Comparison of ENCODE assay signal across 13 cellular contexts in genomic region chr19:43776285-43776684, GRCh38. TPM values are rescaled to one million over a fixed set of nuclear protein-coding genes. Genes with fewer than 3 reads are reported as not detected.
DNase-seq lines count a peak whose midpoint lies in the region; ATAC-seq, FAIRE-seq and TF ChIP-seq lines count a peak whose summit lies in the region.
"Had no signal": no experiment of that assay in that cellular context is flagged by ENCODE, and none has a peak within 500 bp of the region (broad histone marks: within the 10 kb centered on the region; RNA-seq: fewer than 3 reads in every experiment).

No MANE protein-coding gene starts in this region.

- CTCF ChIA-PET in HepG2 (lab: Yijun Ruan, JAX; ENCODE audit: low intra/inter-chr PET ratio, low total read pairs): no interaction called here

- H3K9me3 Mint-ChIP-seq in naive thymus-derived CD8-positive, alpha-beta T cell: no peaks in the 10 kb centered on the region

- in situ Hi-C loops in HepG2 (cut with HindIII; ENCODE audit: extremely low pct_ligation_motif_present, low pct_unique_long_range_greater_than_20kb): no loop called here

- no peak for TF ChIP-seq EP300 in HepG2 (IDR thresholded peaks at IDR 0.05; ENCODE audit: low read depth in 2 of 2, low read length in 2 of 2)
- TF ChIP-seq EP300 in HepG2 (CRISPR knock-in tag; IDR thresholded peaks at IDR 0.05; ENCODE audit: borderline replicate concordance): no peak

- no peaks in the 10 kb centered on the region for H4K20me1 ChIP-seq in HepG2 (ENCODE audit: insufficient read depth, low read length)

- ATAC-seq in HepG2 (no peak), right lobe of liver (no peak)
- no peak for ATAC-seq in naive thymus-derived CD8-positive, alpha-beta T cell

- POLR2A ChIA-PET in HepG2 (lab: Yijun Ruan, JAX): interaction anchor here (0.8 kb wide), 1 partner anchor 22 kb away, joined by 3 read pairs; the partner anchor contains the start of gene SMG9
- POLR2A ChIA-PET in naive thymus-derived CD8-positive, alpha-beta T cell (lab: Charles Lee): interaction anchor here (0.7 to 8.6 kb wide), 6 partner anchors 10 to 110 kb away, joined by 3 to 70 read pairs (median 8); partner anchors contain the start of gene SMG9

- H3K36me3 ChIP-seq in HepG2 (replicated peaks in 1 of 2; ENCODE audit: control insufficient read depth in 1 of 2, insufficient read depth in 2 of 2, low read length in 2 of 2) (no peaks in the 10 kb centered on the region), right lobe of liver (no peaks in the 10 kb centered on the region), thymus (ENCODE audit: control insufficient read depth, insufficient read depth) (peaks cover 27% of the 10 kb centered on the region), colonic mucosa (no peaks in the 10 kb centered on the region)
- H3K36me3 ChIP-seq: neural progenitor cell had no signal

- H3K27ac Mint-ChIP-seq in naive thymus-derived CD8-positive, alpha-beta T cell: peak overlapping the region; percentile 63 to 99 (median 90)
- H3K27ac Mint-ChIP-seq: neural progenitor cell had no signal

- H3K4me1 ChIP-seq in HepG2 (ENCODE audit: insufficient read depth, low read length): peaks cover 40% of the 10 kb centered on the region
- H3K4me1 ChIP-seq in right lobe of liver: peaks cover 0 to 9% (median 0%) of the 10 kb centered on the region in 4 donors
- peaks cover 35% of the 10 kb centered on the region for H3K4me1 ChIP-seq in thymus (ENCODE audit: control insufficient read depth, insufficient read depth, low read length)
- H3K4me1 ChIP-seq in colonic mucosa: peaks cover 20% of the 10 kb centered on the region

- no peak overlapping the region for H2AFZ ChIP-seq in HepG2 (ENCODE audit: low read length)
- H2AFZ ChIP-seq: neural progenitor cell had no signal

- TF ChIP-seq POLR2A in HepG2 (IDR thresholded peaks at IDR 0.05; ENCODE audit: insufficient read depth in 1 of 2, low read depth in 2 of 2, low read length in 2 of 2) (no peak), right lobe of liver (IDR thresholded peaks at IDR 0.05) (no peak)

- DNase-seq in HepG2 (ENCODE audit: low spot score) (no peak), right lobe of liver (no peak), activated T-cell treated with anti-CD3 and anti-CD28 coated beads for 24 hours (ENCODE audit: low read depth) (peak; percentile 68), SW480 (ENCODE audit: low spot score) (no peak), colonic mucosa (no peak), C1 segment of cervical spinal cord (lab: John Stamatoyannopoulos, UW) (no peak)
- no peak for DNase-seq in naive thymus-derived CD8-positive, alpha-beta T cell
- DNase-seq: ACHN, NCI-H1105, T1000 had no signal

- intact Hi-C loops in HepG2 (cut with micrococcal nuclease; ENCODE audit: unreplicated experiment): no loop called here
- intact Hi-C loops in right lobe of liver (cut with DNase I): no loop called here
- intact Hi-C loops in colonic mucosa (cut with DNase I): no loop called here

- H3K27me3 ChIP-seq in HepG2 (ENCODE audit: control insufficient read depth in 1 of 2, insufficient read depth in 2 of 2, low read length in 2 of 2) (peaks cover 1 to 17% of the 10 kb centered on the region in 2 experiments; a peak in 3 of 5 replicates), right lobe of liver (no peaks in the 10 kb centered on the region), thymus (ENCODE audit: control insufficient read depth, insufficient read depth) (no peaks in the 10 kb centered on the region), colonic mucosa (no peaks in the 10 kb centered on the region)

- TF ChIP-seq RAD21 in HepG2 (CRISPR knock-in tag; IDR thresholded peaks at IDR 0.05): no peak

- H3K27ac ChIP-seq in HepG2 (ENCODE audit: extremely low read length, insufficient read depth, low read length) (no peak overlapping the region), right lobe of liver (no peak overlapping the region), thymus (ENCODE audit: low read depth) (peak overlapping the region; percentile 46), colonic mucosa (no peak overlapping the region)
- H3K27ac ChIP-seq: epithelial cell of prostate, neural progenitor cell had no signal

- no peak for FAIRE-seq in HepG2 (lab: Jason Lieb, UNC)

- TF ChIP-seq CTCF in HepG2 (CRISPR knock-in tag; IDR thresholded peaks at IDR 0.05) (no peak), right lobe of liver (IDR thresholded peaks at IDR 0.05) (no peak), colonic mucosa (IDR thresholded peaks at IDR 0.05) (no peak)

- H3K79me2 ChIP-seq in HepG2 (ENCODE audit: insufficient read depth, low read length): no peaks in the 10 kb centered on the region

- H3K4me2 ChIP-seq in HepG2 (ENCODE audit: low read depth, low read length): no peak overlapping the region
- H3K4me2 ChIP-seq: neural progenitor cell had no signal

- peaks cover 29 to 66% (median 55%) of the 10 kb centered on the region in 4 donors for H3K4me1 Mint-ChIP-seq in naive thymus-derived CD8-positive, alpha-beta T cell

- WGBS in HepG2 (ENCODE audit: low lambda C conversion rate): 53% methylated on average over 8 of the region's 10 CpGs
- WGBS in right lobe of liver (ENCODE audit: insufficient coverage, low coverage, low lambda C conversion rate, missing lambda C conversion rate): 49% methylated on average over 5 of the region's 10 CpGs
- 91% methylated on average over 10 of the region's 10 CpGs for WGBS in thymus

- H3K4me3 ChIP-seq in HepG2 (replicated peaks in 1 of 3; ENCODE audit: insufficient read depth in 1 of 3, low read depth in 2 of 3, low read length in 3 of 3) (no peak overlapping the region), right lobe of liver (no peak overlapping the region), thymus (ENCODE audit: low read length) (no peak overlapping the region), colonic mucosa (no peak overlapping the region)
- H3K4me3 ChIP-seq: neural progenitor cell had no signal

- peak overlapping the region; percentile 9 to 86 (median 53) for H3K4me3 Mint-ChIP-seq in naive thymus-derived CD8-positive, alpha-beta T cell

- peaks cover 0 to 22% (median 0%) of the 10 kb centered on the region in 3 donors for H3K36me3 Mint-ChIP-seq in naive thymus-derived CD8-positive, alpha-beta T cell
- H3K36me3 Mint-ChIP-seq: neural progenitor cell had no signal

- H3K9me3 ChIP-seq in HepG2 (ENCODE audit: low read length) (no peaks in the 10 kb centered on the region), right lobe of liver (no peaks in the 10 kb centered on the region), thymus (ENCODE audit: control insufficient read depth) (no peaks in the 10 kb centered on the region), colonic mucosa (no peaks in the 10 kb centered on the region)

- no TSS peak for BruUV-seq in HepG2 (replicated peaks; lab: Mats Ljungman, UMichigan)

- H3K9ac ChIP-seq in HepG2 (ENCODE audit: insufficient read depth, low read depth, low read length) (no peak overlapping the region), colonic mucosa (ENCODE audit: low read depth in 2 of 2, low read length in 2 of 2) (peak overlapping the region in 1 of 2 donors; percentile 34)
- H3K9ac ChIP-seq: neural progenitor cell had no signal

- peaks cover 0 to 3% (median 0%) of the 10 kb centered on the region in 5 donors for H3K27me3 Mint-ChIP-seq in naive thymus-derived CD8-positive, alpha-beta T cell

RNA-seq across cellular contexts. Expression of gene KCNN4, which starts 4.5 kb away (rescaled TPM):
- total RNA-seq in HepG2 (2016; rRNA removed; fragmentation: Illumina TruSeq; extraction: Trizol) (0.13 TPM in 1 of 2 replicates, not detected in the other), right lobe of liver (1 to 10 TPM in 1 of 6 experiments, under 1 TPM in 4, not detected in 1; 0.18 to 1.4 (median 0.27) TPM), colonic mucosa (10 to 100 TPM; 25.4 to 60.9 TPM)
- total RNA-seq in HepG2 (2016; cell fraction: cytosol; rRNA removed; fragmentation: Illumina TruSeq; extraction: Trizol; ENCODE audit: low read depth): not detected in 2 replicates
- total RNA-seq in HepG2 (2016; cell fraction: insoluble cytoplasmic fraction; rRNA removed; fragmentation: Illumina TruSeq; extraction: Trizol): 0.15 TPM in 1 of 2 replicates, not detected in the other
- not detected in 2 replicates for total RNA-seq in HepG2 (2016; cell fraction: membrane; rRNA removed; fragmentation: Illumina TruSeq; extraction: Trizol)
- 0.50 TPM in 1 of 2 replicates, not detected in the other for total RNA-seq in HepG2 (2016; cell fraction: nucleus; rRNA removed; fragmentation: Illumina TruSeq; extraction: Trizol)
- polyA plus RNA-seq in HepG2 (2011; rRNA removed) (0.25 and 0.60 TPM in 2 replicates), thymus (22.9 TPM)
- 0.18 and 0.19 TPM in 2 replicates for polyA plus RNA-seq in HepG2 (2011; cell fraction: cytosol; rRNA removed)
- 0.92 and 1.2 TPM in 2 replicates for polyA plus RNA-seq in HepG2 (2011; cell fraction: nucleus; rRNA removed)
- 0.19 TPM in 1 of 2 replicates, not detected in the other for polyA plus RNA-seq in HepG2 (2012)
- polyA plus RNA-seq in HepG2 (2016; cell fraction: cytosol; fragmentation: Illumina TruSeq; extraction: Trizol; ENCODE audit: low read depth): 0.06 TPM in 1 of 2 replicates, not detected in the other
- not detected in 2 replicates for polyA plus RNA-seq in HepG2 (2016; cell fraction: insoluble cytoplasmic fraction; fragmentation: Illumina TruSeq; extraction: Trizol; ENCODE audit: low read depth)
- polyA plus RNA-seq in HepG2 (2016; cell fraction: membrane; fragmentation: Illumina TruSeq; extraction: Trizol; ENCODE audit: low read depth): not detected in 2 replicates
- polyA plus RNA-seq in HepG2 (2016; cell fraction: nucleus; fragmentation: Illumina TruSeq; extraction: Trizol; ENCODE audit: insufficient read depth, low read depth): 0.37 and 0.55 TPM in 2 replicates
- 0.16 and 81.5 TPM in 2 replicates for polyA minus RNA-seq in HepG2 (2011; rRNA and poly(A)+ RNA removed; ENCODE audit: low replicate concordance)
- polyA minus RNA-seq in HepG2 (2011; cell fraction: cytosol; rRNA and poly(A)+ RNA removed): 0.89 and 0.97 TPM in 2 replicates
- polyA minus RNA-seq in HepG2 (2011; cell fraction: nucleus; rRNA and poly(A)+ RNA removed): 0.64 TPM in 1 of 2 replicates, not detected in the other
- 100 to 1,000 TPM in 1 of 2 experiments, 10 to 100 TPM in 1; 92.9 to 103 TPM for total RNA-seq in naive thymus-derived CD8-positive, alpha-beta T cell
- 10 to 100 TPM in 2 of 3 donors, 1 to 10 TPM in 1; 7.6 to 28.6 (median 11.7) TPM for polyA plus RNA-seq in naive thymus-derived CD8-positive, alpha-beta T cell

RNA-seq across cellular contexts. Expression of gene SMG9, which starts 21.5 kb away (rescaled TPM):
- total RNA-seq in HepG2 (2016; rRNA removed; fragmentation: Illumina TruSeq; extraction: Trizol) (9.6 and 18.7 TPM in 2 replicates), right lobe of liver (10 to 100 TPM in 2 of 6 experiments, 1 to 10 TPM in 4; 6.5 to 13.5 (median 9.8) TPM), colonic mucosa (10 to 100 TPM; 30.1 to 66.6 TPM)
- total RNA-seq in HepG2 (2016; cell fraction: cytosol; rRNA removed; fragmentation: Illumina TruSeq; extraction: Trizol; ENCODE audit: low read depth): 4.7 and 6.3 TPM in 2 replicates
- total RNA-seq in HepG2 (2016; cell fraction: insoluble cytoplasmic fraction; rRNA removed; fragmentation: Illumina TruSeq; extraction: Trizol): 10.9 and 18.3 TPM in 2 replicates
- 5.4 and 5.5 TPM in 2 replicates for total RNA-seq in HepG2 (2016; cell fraction: membrane; rRNA removed; fragmentation: Illumina TruSeq; extraction: Trizol)
- total RNA-seq in HepG2 (2016; cell fraction: nucleus; rRNA removed; fragmentation: Illumina TruSeq; extraction: Trizol): 20.5 and 25.3 TPM in 2 replicates
- polyA plus RNA-seq in HepG2 (2011; rRNA removed) (16.1 and 16.7 TPM in 2 replicates), thymus (36.9 TPM)
- polyA plus RNA-seq in HepG2 (2011; cell fraction: cytosol; rRNA removed): 4.3 and 6.9 TPM in 2 replicates
- polyA plus RNA-seq in HepG2 (2011; cell fraction: nucleus; rRNA removed): 36.9 and 41.9 TPM in 2 replicates
- 12.3 and 15.7 TPM in 2 replicates for polyA plus RNA-seq in HepG2 (2012)
- polyA plus RNA-seq in HepG2 (2016; cell fraction: cytosol; fragmentation: Illumina TruSeq; extraction: Trizol; ENCODE audit: low read depth): 2.4 and 2.9 TPM in 2 replicates
- 16.1 and 23.3 TPM in 2 replicates for polyA plus RNA-seq in HepG2 (2016; cell fraction: insoluble cytoplasmic fraction; fragmentation: Illumina TruSeq; extraction: Trizol; ENCODE audit: low read depth)
- polyA plus RNA-seq in HepG2 (2016; cell fraction: membrane; fragmentation: Illumina TruSeq; extraction: Trizol; ENCODE audit: low read depth): 3.6 and 4.5 TPM in 2 replicates
- 70.5 and 75.9 TPM in 2 replicates for polyA plus RNA-seq in HepG2 (2016; cell fraction: nucleus; fragmentation: Illumina TruSeq; extraction: Trizol; ENCODE audit: insufficient read depth, low read depth)
- polyA minus RNA-seq in HepG2 (2011; rRNA and poly(A)+ RNA removed; ENCODE audit: low replicate concordance): 12.4 and 18.2 TPM in 2 replicates
- polyA minus RNA-seq in HepG2 (2011; cell fraction: cytosol; rRNA and poly(A)+ RNA removed): 2.9 and 3.6 TPM in 2 replicates
- 16.5 and 18.7 TPM in 2 replicates for polyA minus RNA-seq in HepG2 (2011; cell fraction: nucleus; rRNA and poly(A)+ RNA removed)
- total RNA-seq in naive thymus-derived CD8-positive, alpha-beta T cell: 10 to 100 TPM; 48.9 to 51.9 TPM
- 1 to 10 TPM; 3.4 to 8.3 (median 8.3) TPM for polyA plus RNA-seq in naive thymus-derived CD8-positive, alpha-beta T cell

RNA-seq across cellular contexts. Expression of gene LYPD5, which starts 26.0 kb away (rescaled TPM):
- total RNA-seq in HepG2 (2016; rRNA removed; fragmentation: Illumina TruSeq; extraction: Trizol) (not detected in 2 replicates), right lobe of liver (under 1 TPM in 2 of 6 experiments, not detected in 4; 0.80 to 0.87 TPM), colonic mucosa (1 to 10 TPM; 3.3 to 3.9 TPM)
- not detected in 2 replicates for total RNA-seq in HepG2 (2016; cell fraction: cytosol; rRNA removed; fragmentation: Illumina TruSeq; extraction: Trizol; ENCODE audit: low read depth)
- total RNA-seq in HepG2 (2016; cell fraction: insoluble cytoplasmic fraction; rRNA removed; fragmentation: Illumina TruSeq; extraction: Trizol): not detected in 2 replicates
- total RNA-seq in HepG2 (2016; cell fraction: membrane; rRNA removed; fragmentation: Illumina TruSeq; extraction: Trizol): not detected in 2 replicates
- not detected in 2 replicates for total RNA-seq in HepG2 (2016; cell fraction: nucleus; rRNA removed; fragmentation: Illumina TruSeq; extraction: Trizol)
- polyA plus RNA-seq in HepG2 (2011; rRNA removed) (not detected in 2 replicates), thymus (3.2 TPM)
- not detected in 2 replicates for polyA plus RNA-seq in HepG2 (2011; cell fraction: cytosol; rRNA removed)
- polyA plus RNA-seq in HepG2 (2011; cell fraction: nucleus; rRNA removed): not detected in 2 replicates
- not detected in 2 replicates for polyA plus RNA-seq in HepG2 (2012)
- polyA plus RNA-seq in HepG2 (2016; cell fraction: cytosol; fragmentation: Illumina TruSeq; extraction: Trizol; ENCODE audit: low read depth): not detected in 2 replicates
- not detected in 2 replicates for polyA plus RNA-seq in HepG2 (2016; cell fraction: insoluble cytoplasmic fraction; fragmentation: Illumina TruSeq; extraction: Trizol; ENCODE audit: low read depth)
- not detected in 2 replicates for polyA plus RNA-seq in HepG2 (2016; cell fraction: membrane; fragmentation: Illumina TruSeq; extraction: Trizol; ENCODE audit: low read depth)
- polyA plus RNA-seq in HepG2 (2016; cell fraction: nucleus; fragmentation: Illumina TruSeq; extraction: Trizol; ENCODE audit: insufficient read depth, low read depth): not detected in 2 replicates
- 0.08 and 1.3 TPM in 2 replicates for polyA minus RNA-seq in HepG2 (2011; rRNA and poly(A)+ RNA removed; ENCODE audit: low replicate concordance)
- polyA minus RNA-seq in HepG2 (2011; cell fraction: cytosol; rRNA and poly(A)+ RNA removed): not detected in 2 replicates
- not detected in 2 replicates for polyA minus RNA-seq in HepG2 (2011; cell fraction: nucleus; rRNA and poly(A)+ RNA removed)
- total RNA-seq in naive thymus-derived CD8-positive, alpha-beta T cell: under 1 TPM; 0.60 to 0.69 TPM
- polyA plus RNA-seq in naive thymus-derived CD8-positive, alpha-beta T cell: under 1 TPM in 2 of 3 donors, not detected in 1; 0.07 to 0.72 TPM

RNA-seq across cellular contexts. Expression of gene ZNF283, which starts 50.8 kb away (rescaled TPM):
- total RNA-seq in HepG2 (2016; rRNA removed; fragmentation: Illumina TruSeq; extraction: Trizol) (11.1 and 13.2 TPM in 2 replicates), right lobe of liver (1 to 10 TPM; 1.7 to 4.0 (median 2.2) TPM), colonic mucosa (1 to 10 TPM; 6.5 to 7.3 TPM)
- total RNA-seq in HepG2 (2016; cell fraction: cytosol; rRNA removed; fragmentation: Illumina TruSeq; extraction: Trizol; ENCODE audit: low read depth): 1.6 and 1.9 TPM in 2 replicates
- 11.4 and 13.3 TPM in 2 replicates for total RNA-seq in HepG2 (2016; cell fraction: insoluble cytoplasmic fraction; rRNA removed; fragmentation: Illumina TruSeq; extraction: Trizol)
- total RNA-seq in HepG2 (2016; cell fraction: membrane; rRNA removed; fragmentation: Illumina TruSeq; extraction: Trizol): 4.8 and 5.0 TPM in 2 replicates
- total RNA-seq in HepG2 (2016; cell fraction: nucleus; rRNA removed; fragmentation: Illumina TruSeq; extraction: Trizol): 15.9 and 20.2 TPM in 2 replicates
- polyA plus RNA-seq in HepG2 (2011; rRNA removed) (1.7 and 2.0 TPM in 2 replicates), thymus (4.6 TPM)
- 0.50 and 1.1 TPM in 2 replicates for polyA plus RNA-seq in HepG2 (2011; cell fraction: cytosol; rRNA removed)
- 3.7 and 3.9 TPM in 2 replicates for polyA plus RNA-seq in HepG2 (2011; cell fraction: nucleus; rRNA removed)
- polyA plus RNA-seq in HepG2 (2012): 2.0 and 3.4 TPM in 2 replicates
- 0.23 and 0.31 TPM in 2 replicates for polyA plus RNA-seq in HepG2 (2016; cell fraction: cytosol; fragmentation: Illumina TruSeq; extraction: Trizol; ENCODE audit: low read depth)
- polyA plus RNA-seq in HepG2 (2016; cell fraction: insoluble cytoplasmic fraction; fragmentation: Illumina TruSeq; extraction: Trizol; ENCODE audit: low read depth): 4.8 and 6.6 TPM in 2 replicates
- 0.88 and 0.95 TPM in 2 replicates for polyA plus RNA-seq in HepG2 (2016; cell fraction: membrane; fragmentation: Illumina TruSeq; extraction: Trizol; ENCODE audit: low read depth)
- polyA plus RNA-seq in HepG2 (2016; cell fraction: nucleus; fragmentation: Illumina TruSeq; extraction: Trizol; ENCODE audit: insufficient read depth, low read depth): 9.2 and 9.7 TPM in 2 replicates
- 3.7 and 5.8 TPM in 2 replicates for polyA minus RNA-seq in HepG2 (2011; rRNA and poly(A)+ RNA removed; ENCODE audit: low replicate concordance)
- 2.0 and 2.1 TPM in 2 replicates for polyA minus RNA-seq in HepG2 (2011; cell fraction: cytosol; rRNA and poly(A)+ RNA removed)
- 25.6 and 34.8 TPM in 2 replicates for polyA minus RNA-seq in HepG2 (2011; cell fraction: nucleus; rRNA and poly(A)+ RNA removed)
- 10 to 100 TPM; 24.2 to 25.8 TPM for total RNA-seq in naive thymus-derived CD8-positive, alpha-beta T cell
- 1 to 10 TPM; 3.3 to 4.3 (median 3.7) TPM for polyA plus RNA-seq in naive thymus-derived CD8-positive, alpha-beta T cell

Comparison
In these comparisons a context has a peak if more than half of its experiments do, and no peak if none do; other contexts are left out.
1. RNA of gene KCNN4, which starts 4.5 kb away (total RNA-seq): 92.9 to 103 TPM in naive thymus-derived CD8-positive, alpha-beta T cell and 25.4 to 60.9 TPM in colonic mucosa; 0.18 to 1.4 TPM in right lobe of liver and 0.13 to 0.50 TPM in HepG2; every median in the first group is over 10 times any median in the second.